ENCODE assay signal across 1 cellular context in the genomic region with DNA sequence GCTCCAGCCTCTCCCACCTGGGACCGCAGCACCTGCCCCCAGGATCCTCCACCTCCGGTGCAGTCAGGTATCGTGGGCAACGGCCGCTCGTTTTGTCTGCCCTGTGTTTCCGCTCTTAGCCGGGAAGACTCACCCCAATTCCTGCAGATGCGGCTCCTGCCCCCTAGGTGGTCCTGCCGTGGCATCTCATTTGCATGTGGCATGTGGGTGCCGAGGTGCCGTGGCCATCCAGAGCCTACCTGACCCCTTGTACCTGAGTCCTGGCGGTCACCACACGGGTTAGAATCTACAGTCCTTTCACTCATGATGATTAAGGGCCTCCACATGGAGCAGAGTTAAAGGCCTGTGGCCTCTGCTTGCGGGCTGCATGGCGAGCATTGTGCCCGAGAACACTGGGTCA. TPM values are rescaled to one million over a fixed set of nuclear protein-coding genes. Genes with fewer than 3 reads are reported as not detected.
"Had no signal": no experiment of that assay in that cellular context is flagged by ENCODE, and none has a peak within 500 bp of the region (broad histone marks: within the 10 kb centered on the region; RNA-seq: fewer than 3 reads in every experiment).

No MANE protein-coding gene starts in this region.

RNA-seq across cellular contexts. Expression of a gene that starts 27.3 kb away (rescaled TPM):
- polyA plus RNA-seq: IgD-negative memory B cell had no signal
